In genomic region chr2:130824492-130825061, GRCh38 we compare ENCODE assay signal across 9 cellular contexts. TPM values are rescaled to one million over a fixed set of nuclear protein-coding genes. Genes with fewer than 3 reads are reported as not detected.
A peak's percentile ranks its signal among the peaks of the same experiment; 100 is the strongest.
DNase-seq lines count a peak whose midpoint lies in the region; ATAC-seq and TF ChIP-seq lines count a peak whose summit lies in the region.
"Had no signal": no experiment of that assay in that cellular context is flagged by ENCODE, and none has a peak within 500 bp of the region (broad histone marks: within the 10 kb centered on the region; RNA-seq: fewer than 3 reads in every experiment).

No MANE protein-coding gene starts in this region.

- peaks cover 36% of the 10 kb centered on the region for H3K4me1 ChIP-seq in foreskin keratinocyte

- no peaks in the 10 kb centered on the region for H3K27me3 ChIP-seq in foreskin keratinocyte

- peak; percentile 2 for TF ChIP-seq CTCF in foreskin keratinocyte (conservative IDR thresholded peaks at IDR 0.05)

- H3K27ac ChIP-seq in foreskin keratinocyte: peak overlapping the region; percentile 89
- H3K27ac ChIP-seq: 22Rv1 had no signal

- ATAC-seq in HG03025 (IDR thresholded peaks at IDR 0.05; ENCODE audit: low FRiP score, unreplicated experiment) (peak; percentile 63), foreskin keratinocyte (peak; percentile 65)

- DNase-seq in NCI-H1417 (lab: John Stamatoyannopoulos, UW) (peak in 2 of 3 experiments; percentile 34 to 63), NCI-H1417 treated with DMSO at 0.1 percent for 48 hours (lab: John Stamatoyannopoulos, UW) (no peak), NCI-H748 (lab: John Stamatoyannopoulos, UW; ENCODE audit: unreplicated experiment) (peak; percentile 52), foreskin keratinocyte (peak; percentile 99 to 100), NCI-H82 (lab: John Stamatoyannopoulos, UW) (no peak)
- peak; percentile 42 for DNase-seq in activated T-cell treated with anti-CD3 and anti-CD28 coated beads, Interleukin-2, amount 50 U/mL, for 1 hour
- peak; percentile 75 for DNase-seq in stimulated activated CD4-positive, alpha-beta T cell treated with anti-CD3 and anti-CD28 coated beads, Interleukin-2, amount 100 ng/mL, for 4 hours (ENCODE audit: low read depth)

RNA-seq across cellular contexts. Expression of gene ARHGEF4, which starts 12.1 kb away (rescaled TPM):
- total RNA-seq in foreskin keratinocyte: 22.5 and 22.9 TPM in 2 replicates
- polyA plus RNA-seq in foreskin keratinocyte: 13.8 and 14.1 TPM in 2 replicates

Comparison
In these comparisons a context has a peak if more than half of its experiments do, and no peak if none do; other contexts are left out.
1. DNase-seq: peak in NCI-H1417 (2 of 3), NCI-H748 (single experiment), activated T-cell treated with anti-CD3 and anti-CD28 coated beads, Interleukin-2, amount 50 U/mL, for 1 hour (single experiment), foreskin keratinocyte (2 of 2) and stimulated activated CD4-positive, alpha-beta T cell treated with anti-CD3 and anti-CD28 coated beads, Interleukin-2, amount 100 ng/mL, for 4 hours (single experiment); none in NCI-H1417 treated with DMSO at 0.1 percent for 48 hours (single experiment) and NCI-H82 (single experiment).